Comparison of ENCODE assay signal across 8 cellular contexts in genomic region chr19:36686365-36687213, GRCh38. TPM values are rescaled to one million over a fixed set of nuclear protein-coding genes. Genes with fewer than 3 reads are reported as not detected.
A peak's percentile ranks its signal among the peaks of the same experiment; 100 is the strongest.
DNase-seq lines count a peak whose midpoint lies in the region; ATAC-seq and TF ChIP-seq lines count a peak whose summit lies in the region.

No MANE protein-coding gene starts in this region.

- peak overlapping the region; percentile 68 to 75 for H3K4me3 ChIP-seq in ascending aorta
- peak overlapping the region; percentile 97 for H3K4me3 ChIP-seq in iPS-20b (ENCODE audit: low read length)
- peak overlapping the region; percentile 86 for H3K4me3 ChIP-seq in smooth muscle cell

- peak overlapping the region; percentile 87 for H3K4me2 ChIP-seq in smooth muscle cell

- no peak for TF ChIP-seq CTCF in ascending aorta (IDR thresholded peaks at IDR 0.05)
- TF ChIP-seq CTCF in smooth muscle cell (IDR thresholded peaks at IDR 0.05; ENCODE audit: borderline replicate concordance, insufficient read depth, poor library complexity, severe bottlenecking) = no peak

- H3F3A ChIP-seq in smooth muscle cell (ENCODE audit: low read depth) = peaks cover 7% of the 10 kb centered on the region

- H3K27me3 ChIP-seq in ascending aorta (no peaks in the 10 kb centered on the region), iPS-20b (ENCODE audit: insufficient read depth, low read length) (no peaks in the 10 kb centered on the region), smooth muscle cell (ENCODE audit: low read depth) (no peaks in the 10 kb centered on the region)

- peak overlapping the region; percentile 94 for H2AFZ ChIP-seq in smooth muscle cell (ENCODE audit: low read depth)

- no peak for ATAC-seq in GM19351 (IDR thresholded peaks at IDR 0.05; ENCODE audit: unreplicated experiment)

- H4K20me1 ChIP-seq in smooth muscle cell (ENCODE audit: low read depth) = no peaks in the 10 kb centered on the region

- WGBS in smooth muscle cell (ENCODE audit: low lambda C conversion rate) = 31% methylated on average over 20 of the region's 20 CpGs

- DNase-seq in NCI-H524 (lab: John Stamatoyannopoulos, UW) (peak; percentile 25 to 56), NCI-H524 treated with DMSO at 0.1 percent for 48 hours (lab: John Stamatoyannopoulos, UW) (no peak), Kasumi-1 (lab: John Stamatoyannopoulos, UW) (peak; percentile 33 to 40), ascending aorta (ENCODE audit: low spot score in 2 of 2) (no peak), smooth muscle cell (lab: John Stamatoyannopoulos, UW; ENCODE audit: unreplicated experiment) (no peak), NCI-H2107 treated with DMSO at 0.1 percent for 48 hours (lab: John Stamatoyannopoulos, UW; ENCODE audit: unreplicated experiment) (no peak)

- peak overlapping the region; percentile 12 to 66 for H3K27ac ChIP-seq in ascending aorta
- no peak overlapping the region for H3K27ac ChIP-seq in iPS-20b (ENCODE audit: low read length)
- H3K27ac ChIP-seq in smooth muscle cell (ENCODE audit: low read depth) = no peak overlapping the region

- H3K36me3 ChIP-seq in ascending aorta = peaks cover 22 to 37% of the 10 kb centered on the region in 2 donors
- peaks cover 25% of the 10 kb centered on the region for H3K36me3 ChIP-seq in iPS-20b (ENCODE audit: insufficient read depth, low read depth, low read length)
- peaks cover 25% of the 10 kb centered on the region for H3K36me3 ChIP-seq in smooth muscle cell (ENCODE audit: low read depth)

- intact Hi-C loops in ascending aorta (cut with DNase I) = loop anchor here (1.0 to 10.0 kb wide), 9 partner anchors 20 to 906 kb away; partner anchors contain the start of genes ZNF260, ZNF345, ZNF461 and ZNF529

- peak overlapping the region; percentile 95; the same call in 1 of the 2 replicates for H3K9ac ChIP-seq in iPS-20b (ENCODE audit: low read depth, low read length)
- H3K9ac ChIP-seq in smooth muscle cell (ENCODE audit: low read depth) = no peak overlapping the region

- peaks cover 34% of the 10 kb centered on the region for H3K79me2 ChIP-seq in smooth muscle cell (ENCODE audit: low read depth)

- H3K4me1 ChIP-seq in ascending aorta (peaks cover 0 to 6% of the 10 kb centered on the region in 2 donors), iPS-20b (ENCODE audit: insufficient read depth, low read length) (no peaks in the 10 kb centered on the region), smooth muscle cell (ENCODE audit: low read depth) (peaks cover 7% of the 10 kb centered on the region)

- peaks cover 4 to 40% of the 10 kb centered on the region in 2 donors for H3K9me3 ChIP-seq in ascending aorta
- peaks cover 18% of the 10 kb centered on the region for H3K9me3 ChIP-seq in iPS-20b (ENCODE audit: insufficient read depth, low read depth, low read length)
- no peaks in the 10 kb centered on the region for H3K9me3 ChIP-seq in smooth muscle cell (replicated peaks; ENCODE audit: low read depth)

RNA-seq across cellular contexts. Expression of gene ZNF567, which starts 0.8 kb away (rescaled TPM):
- total RNA-seq in ascending aorta = 3.7 TPM
- 8.0 and 11.3 TPM in 2 replicates for total RNA-seq in smooth muscle cell
- polyA plus RNA-seq in smooth muscle cell = 5.3 and 10.1 TPM in 2 replicates

RNA-seq across cellular contexts. Expression of gene ZNF461, which starts 20.0 kb away (rescaled TPM):
- total RNA-seq in ascending aorta (not detected), smooth muscle cell (9.8 and 11.5 TPM in 2 replicates)
- polyA plus RNA-seq in smooth muscle cell = 2.6 and 5.1 TPM in 2 replicates

Comparison
In these comparisons a context has a peak if more than half of its experiments do, and no peak if none do; other contexts are left out.
1. DNase-seq: peak in NCI-H524 (2 of 2) and Kasumi-1 (2 of 2); none in NCI-H524 treated with DMSO at 0.1 percent for 48 hours (single experiment), ascending aorta (0 of 2), smooth muscle cell (single experiment) and NCI-H2107 treated with DMSO at 0.1 percent for 48 hours (single experiment).
2. H3K27ac ChIP-seq: peak in ascending aorta (2 of 2); none in iPS-20b (single experiment) and smooth muscle cell (single experiment).
3. Peak in every context shown above with its lines, with median percentiles within 50 percentile points of each other: H3K4me3 ChIP-seq.